In the genomic region with DNA sequence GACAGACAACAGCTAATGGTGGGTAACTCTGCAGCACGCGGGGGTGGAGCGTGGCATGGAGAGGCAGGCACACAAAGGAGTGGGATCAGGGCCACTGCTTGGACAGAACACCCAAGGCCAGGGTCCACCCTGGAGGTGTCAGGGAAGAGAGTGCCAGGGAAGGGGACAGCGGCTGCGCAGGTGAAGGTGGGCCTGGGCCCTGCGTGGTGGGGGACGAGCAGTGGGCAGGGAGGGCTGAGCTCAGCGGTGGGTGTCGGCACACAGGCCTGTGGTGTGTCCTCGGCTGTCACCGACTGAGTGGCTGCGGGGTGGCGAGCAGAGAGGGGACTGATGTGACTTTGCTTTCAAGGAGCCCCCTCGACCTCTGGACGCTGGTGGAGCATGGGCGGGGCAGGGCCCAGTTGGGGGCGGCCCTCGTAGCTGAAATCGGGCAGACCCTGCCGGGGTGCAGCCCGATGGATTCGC, we compare ENCODE assay signal across 31 cellular contexts. TPM values are rescaled to one million over a fixed set of nuclear protein-coding genes. Genes with fewer than 3 reads are reported as not detected.
A peak's percentile ranks its signal among the peaks of the same experiment; 100 is the strongest.
DNase-seq lines count a peak whose midpoint lies in the region; ATAC-seq and TF ChIP-seq lines count a peak whose summit lies in the region.
"Had no signal": no experiment of that assay in that cellular context is flagged by ENCODE, and none has a peak within 500 bp of the region (broad histone marks: within the 10 kb centered on the region; RNA-seq: fewer than 3 reads in every experiment).

No MANE protein-coding gene starts in this region.

- no peak for TF ChIP-seq POLR2A in sigmoid colon (IDR thresholded peaks at IDR 0.05)

- H3K27me3 ChIP-seq in SK-N-SH (ENCODE audit: insufficient read depth) = no peaks in the 10 kb centered on the region
- no peaks in the 10 kb centered on the region for H3K27me3 ChIP-seq in HUES64 (ENCODE audit: insufficient read depth, low read length)
- H3K27me3 ChIP-seq in sigmoid colon = no peaks in the 10 kb centered on the region
- H3K27me3 ChIP-seq: brain microvascular endothelial cell had no signal

- H4K20me1 ChIP-seq in SK-N-SH (ENCODE audit: insufficient read depth) = no peaks in the 10 kb centered on the region

- no peak for TF ChIP-seq RAD21 in SK-N-SH (IDR thresholded peaks at IDR 0.05; ENCODE audit: low read length)

- H3F3A ChIP-seq in SK-N-SH (replicated peaks; ENCODE audit: insufficient read depth) = no peaks in the 10 kb centered on the region

- H3K9me2 ChIP-seq in SK-N-SH = no peaks in the 10 kb centered on the region

- 87% methylated on average over 20 of the region's 22 CpGs for WGBS in SK-N-SH (ENCODE audit: low lambda C conversion rate)
- WGBS in HUES64 = 87% methylated on average over 22 of the region's 22 CpGs
- WGBS in sigmoid colon, 2 donors = 90 to 92% methylated on average over 22 of the region's 22 CpGs

- intact Hi-C loops in sigmoid colon (cut with DNase I) = no loop called here

- H3K36me3 ChIP-seq in SK-N-SH (replicated peaks in 1 of 2; ENCODE audit: control insufficient read depth in 1 of 2, insufficient read depth in 2 of 2, low read length in 1 of 2) (peaks cover 0 to 3% of the 10 kb centered on the region in 2 experiments), HUES64 (ENCODE audit: insufficient read depth, low read length) (no peaks in the 10 kb centered on the region), sigmoid colon (no peaks in the 10 kb centered on the region)
- H3K36me3 ChIP-seq: brain microvascular endothelial cell had no signal

- DNase-seq in SK-N-SH (peak; percentile 18), mesenteric fat pad (ENCODE audit: low spot score) (peak; percentile 86), sigmoid colon (peak; percentile 56), midbrain (lab: John Stamatoyannopoulos, UW) (no peak)
- DNase-seq: activated CD4-positive, alpha-beta T cell treated with anti-CD3 and anti-CD28 coated beads, Interleukin-2, amount 50 U/mL, for 4 hours; activated naive CD4-positive, alpha-beta T cell treated with anti-CD3 and anti-CD28 coated beads, Interleukin-2, amount 50 U/mL, for 16 hours; brain microvascular endothelial cell; DMS79 treated with DMSO at 0.1 percent for 48 hours; effector memory CD8-positive, alpha-beta T cell; GDM1; Karpas-422; naive B cell; NCI-H1436; NCI-H2081; NCI-H2227 treated with DMSO at 0.1 percent for 48 hours; NCI-H526 treated with DMSO at 0.1 percent for 48 hours; NK-92 treated with Interleukin-12 subunit alpha and Interleukin-12 subunit beta, amount 100 ng/mL, for 24 hours; nucleus accumbens; PC-3; stimulated activated naive B cell treated with anti-CD40 and anti-IgM and Interleukin-4, amounts not matched to agents 10 μg/mL and 1 μg/mL and 100 μg/mL, for 72 hours; T-helper 2 cell had no signal

- H3K9me3 ChIP-seq in SK-N-SH (0 out of 2 replicates have a peak, but pooled peaks cover 23% of the 10 kb centered on the region), HUES64 (ENCODE audit: insufficient read depth, low read depth, low read length) (peaks cover 81% of the 10 kb centered on the region), sigmoid colon (peaks cover 0 to 20% (median 10%) of the 10 kb centered on the region in 4 donors)

- H3K4me2 ChIP-seq in SK-N-SH = no peak overlapping the region
- H3K4me2 ChIP-seq: GM23338 had no signal

- H3K4me1 ChIP-seq in SK-N-SH (ENCODE audit: control insufficient read depth in 1 of 2, insufficient read depth in 2 of 2, low read depth in 1 of 2, low read length in 1 of 2) (no peaks in the 10 kb centered on the region), HUES64 (ENCODE audit: insufficient read depth, low read length) (no peaks in the 10 kb centered on the region), sigmoid colon (no peaks in the 10 kb centered on the region)

- no peaks in the 10 kb centered on the region for H3K79me2 ChIP-seq in SK-N-SH (ENCODE audit: insufficient read depth)

- H3K9ac ChIP-seq in SK-N-SH (no peak overlapping the region), HUES64 (ENCODE audit: low read depth, low read length) (no peak overlapping the region)

- H3K4me3 ChIP-seq in SK-N-SH (ENCODE audit: low read depth in 2 of 2, low read length in 1 of 2) (no peak overlapping the region), HUES64 (ENCODE audit: low read length) (peak overlapping the region; percentile 10; the same call in 1 of the 2 replicates), sigmoid colon (no peak overlapping the region)
- H3K4me3 ChIP-seq: GM23338 had no signal

- H3K27ac ChIP-seq in SK-N-SH (ENCODE audit: low read depth in 2 of 2, low read length in 1 of 2) (no peak overlapping the region), HUES64 (ENCODE audit: low read depth, low read length) (no peak overlapping the region), sigmoid colon (no peak overlapping the region)
- H3K27ac ChIP-seq: 22Rv1, brain microvascular endothelial cell, C4-2B had no signal

- no peak overlapping the region for H2AFZ ChIP-seq in SK-N-SH (ENCODE audit: low read depth)
- H2AFZ ChIP-seq: GM23338 had no signal

- TF ChIP-seq CTCF in SK-N-SH (IDR thresholded peaks at IDR 0.05) (no peak), sigmoid colon (IDR thresholded peaks at IDR 0.05) (no peak)

- no peak for ATAC-seq in SK-N-SH treated with all-trans-retinoic acid at 6 μM for 48 hours
- ATAC-seq in HG02981 (IDR thresholded peaks at IDR 0.05; ENCODE audit: unreplicated experiment) = no peak
- ATAC-seq in GM21528 (IDR thresholded peaks at IDR 0.05; ENCODE audit: low FRiP score, unreplicated experiment) = no peak
- ATAC-seq: activated CD4-positive, CD25-positive, alpha-beta regulatory T cell treated with anti-CD3 and anti-CD28 coated beads, Interleukin-2, amount 50 U/mL, for 24 hours; effector memory CD8-positive, alpha-beta T cell; left lobe of liver; PC-3; stimulated activated naive B cell treated with anti-CD40 and anti-IgM and Interleukin-4, amounts not matched to agents 10 μg/mL and 1 μg/mL and 100 μg/mL, for 72 hours had no signal

- TF ChIP-seq EP300 in SK-N-SH (IDR thresholded peaks at IDR 0.05; ENCODE audit: borderline replicate concordance in 1 of 2, low read depth in 1 of 2, low read length in 1 of 2) = no peak
- TF ChIP-seq EP300 in sigmoid colon (IDR thresholded peaks at IDR 0.05) = no peak

- POLR2A ChIA-PET in SK-N-SH (lab: Yijun Ruan, JAX) = no interaction called here

- CTCF ChIA-PET in SK-N-SH (lab: Yijun Ruan, JAX) = no interaction called here

TF ChIP-seq in SK-N-SH, 30 proteins besides CTCF, POLR2A, EP300 and RAD21 (continues in another document):
- TF ChIP-seq TEAD4 (IDR thresholded peaks at IDR 0.05; ENCODE audit: borderline replicate concordance, insufficient read depth) = no peak
- TF ChIP-seq CHD2 (IDR thresholded peaks at IDR 0.05; ENCODE audit: low read length, partially characterized antibody) = no peak
- TF ChIP-seq MEF2A (IDR thresholded peaks at IDR 0.05; ENCODE audit: borderline replicate concordance, low read depth) = no peak
- TF ChIP-seq POLR2AphosphoS5 (IDR thresholded peaks at IDR 0.05; ENCODE audit: low read depth, low read length) = no peak
- TF ChIP-seq, protein P1, sequence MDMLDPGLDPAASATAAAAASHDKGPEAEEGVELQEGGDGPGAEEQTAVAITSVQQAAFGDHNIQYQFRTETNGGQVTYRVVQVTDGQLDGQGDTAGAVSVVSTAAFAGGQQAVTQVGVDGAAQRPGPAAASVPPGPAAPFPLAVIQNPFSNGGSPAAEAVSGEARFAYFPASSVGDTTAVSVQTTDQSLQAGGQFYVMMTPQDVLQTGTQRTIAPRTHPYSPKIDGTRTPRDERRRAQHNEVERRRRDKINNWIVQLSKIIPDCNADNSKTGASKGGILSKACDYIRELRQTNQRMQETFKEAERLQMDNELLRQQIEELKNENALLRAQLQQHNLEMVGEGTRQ (IDR thresholded peaks at IDR 0.05; ENCODE audit: borderline replicate concordance, low read depth, low read length) = no peak
- TF ChIP-seq FOSL2 (IDR thresholded peaks at IDR 0.05; ENCODE audit: borderline replicate concordance, low read depth) = no peak

TF ChIP-seq in SK-N-SH treated with all-trans-retinoic acid at 6 μM for 48 hours, 23 proteins besides CTCF, POLR2A, EP300 and RAD21 (continues in another document):
- no peak for TF ChIP-seq ZNF565 (CRISPR knock-in tag; conservative IDR thresholded peaks at IDR 0.05; ENCODE audit: low read depth)
- no peak for TF ChIP-seq SNAI2 (CRISPR knock-in tag; IDR thresholded peaks at IDR 0.05)
- TF ChIP-seq TOX (CRISPR knock-in tag; IDR thresholded peaks at IDR 0.05; ENCODE audit: borderline replicate concordance) = no peak
- TF ChIP-seq, protein P2, sequence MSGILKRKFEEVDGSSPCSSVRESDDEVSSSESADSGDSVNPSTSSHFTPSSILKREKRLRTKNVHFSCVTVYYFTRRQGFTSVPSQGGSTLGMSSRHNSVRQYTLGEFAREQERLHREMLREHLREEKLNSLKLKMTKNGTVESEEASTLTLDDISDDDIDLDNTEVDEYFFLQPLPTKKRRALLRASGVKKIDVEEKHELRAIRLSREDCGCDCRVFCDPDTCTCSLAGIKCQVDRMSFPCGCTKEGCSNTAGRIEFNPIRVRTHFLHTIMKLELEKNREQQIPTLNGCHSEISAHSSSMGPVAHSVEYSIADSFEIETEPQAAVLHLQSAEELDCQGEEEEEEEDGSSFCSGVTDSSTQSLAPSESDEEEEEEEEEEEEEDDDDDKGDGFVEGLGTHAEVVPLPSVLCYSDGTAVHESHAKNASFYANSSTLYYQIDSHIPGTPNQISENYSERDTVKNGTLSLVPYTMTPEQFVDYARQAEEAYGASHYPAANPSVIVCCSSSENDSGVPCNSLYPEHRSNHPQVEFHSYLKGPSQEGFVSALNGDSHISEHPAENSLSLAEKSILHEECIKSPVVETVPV (CRISPR knock-in tag; IDR thresholded peaks at IDR 0.05) = no peak
- no peak for TF ChIP-seq PPARA (CRISPR knock-in tag; IDR thresholded peaks at IDR 0.05; ENCODE audit: borderline replicate concordance)

RNA-seq across cellular contexts. Expression of a gene that starts 8.4 kb away (rescaled TPM):
- polyA plus RNA-seq in SK-N-SH (2012; rRNA removed) = 2.1 and 3.4 TPM in 2 replicates
- 0.46 and 0.51 TPM in 2 replicates for polyA plus RNA-seq in SK-N-SH (2012; cell fraction: cytosol; rRNA removed)
- polyA plus RNA-seq in SK-N-SH (2012; cell fraction: nucleus; rRNA removed) = 18.0 and 20.6 TPM in 2 replicates
- polyA plus RNA-seq in HUES64 (2013, experiment 1 of 2) = 0.40 TPM
- 0.13 TPM for polyA plus RNA-seq in HUES64 (2013, experiment 2 of 2)
- total RNA-seq in mesenteric fat pad = 3.3 TPM
- 1 to 10 TPM; 1.3 to 4.7 (median 3.4) TPM for total RNA-seq in sigmoid colon
- under 1 TPM in 1 of 3 donors, not detected in 2; 0.99 TPM for polyA plus RNA-seq in sigmoid colon
- polyA plus RNA-seq: GM23338 had no signal

RNA-seq across cellular contexts. Expression of a gene that starts 20.9 kb away (rescaled TPM):
- polyA plus RNA-seq in SK-N-SH (2012; rRNA removed) (0.78 and 1.2 TPM in 2 replicates), sigmoid colon (under 1 TPM in 2 of 3 donors, not detected in 1; under 0.01 to 0.28 TPM)
- polyA plus RNA-seq in SK-N-SH (2012; cell fraction: cytosol; rRNA removed) = 0.46 and 0.55 TPM in 2 replicates
- polyA plus RNA-seq in SK-N-SH (2012; cell fraction: nucleus; rRNA removed) = 0.32 and 0.43 TPM in 2 replicates
- not detected for polyA plus RNA-seq in HUES64 (2013, experiment 1 of 2)
- 0.13 TPM for polyA plus RNA-seq in HUES64 (2013, experiment 2 of 2)
- total RNA-seq in mesenteric fat pad (not detected), sigmoid colon (1 to 10 TPM in 1 of 4 donors, under 1 TPM in 2, not detected in 1; 0.41 to 1.1 (median 0.71) TPM)
- total RNA-seq: PC-3, ureter had no signal

RNA-seq across cellular contexts. Expression of a gene that starts 51.3 kb away (rescaled TPM):
- polyA plus RNA-seq in SK-N-SH (2012; rRNA removed) (86.4 and 90.7 TPM in 2 replicates), sigmoid colon (10 to 100 TPM; 27.6 to 63.6 (median 30.3) TPM)
- 37.8 and 49.0 TPM in 2 replicates for polyA plus RNA-seq in SK-N-SH (2012; cell fraction: cytosol; rRNA removed)
- 284 and 357 TPM in 2 replicates for polyA plus RNA-seq in SK-N-SH (2012; cell fraction: nucleus; rRNA removed)
- 49.5 TPM for polyA plus RNA-seq in HUES64 (2013, experiment 1 of 2)
- 38.2 TPM for polyA plus RNA-seq in HUES64 (2013, experiment 2 of 2)
- total RNA-seq in mesenteric fat pad (33.3 TPM), sigmoid colon (10 to 100 TPM; 14.0 to 28.8 (median 17.0) TPM)
